In genomic region chr12:90299121-90299520, GRCh38 we compare ENCODE assay signal across 7 cellular contexts.
A peak's percentile ranks its signal among the peaks of the same experiment; 100 is the strongest.
DNase-seq lines count a peak whose midpoint lies in the region; ATAC-seq lines count a peak whose summit lies in the region.

No MANE protein-coding gene starts in this region.

- no peaks in the 10 kb centered on the region for H3K36me3 Mint-ChIP-seq in immature natural killer cell

- no peak for DNase-seq in immature natural killer cell
- no peak for DNase-seq in AG08395 (ENCODE audit: low spot score)
- no peak for DNase-seq in epidermal melanocyte (ENCODE audit: insufficient read length, low spot score)
- no peak for DNase-seq in stimulated activated CD4-positive, alpha-beta T cell treated with anti-CD3 and anti-CD28 coated beads, Interleukin-2, amount 100 ng/mL, for 48 hours

- ATAC-seq in GM18868 (IDR thresholded peaks at IDR 0.05; ENCODE audit: unreplicated experiment) (peak; percentile 98), GM21717 (IDR thresholded peaks at IDR 0.05; ENCODE audit: unreplicated experiment) (peak; percentile 99), HG03460 (IDR thresholded peaks at IDR 0.05; ENCODE audit: unreplicated experiment) (peak; percentile 99)

- no peak overlapping the region for H3K27ac Mint-ChIP-seq in immature natural killer cell

- peak overlapping the region in 3 of 5 donors; percentile 3 to 57 (median 6) for H3K4me3 Mint-ChIP-seq in immature natural killer cell

- no peaks in the 10 kb centered on the region for H3K9me3 Mint-ChIP-seq in immature natural killer cell

- H3K27me3 Mint-ChIP-seq in immature natural killer cell (ENCODE audit: low read depth in 3 of 3) = peaks cover 0 to 1% (median 0%) of the 10 kb centered on the region in 3 donors

- peaks cover 7 to 12% of the 10 kb centered on the region in 2 donors for H3K4me1 Mint-ChIP-seq in immature natural killer cell
